Comparison of ENCODE assay signal across 10 cellular contexts in the genomic region with DNA sequence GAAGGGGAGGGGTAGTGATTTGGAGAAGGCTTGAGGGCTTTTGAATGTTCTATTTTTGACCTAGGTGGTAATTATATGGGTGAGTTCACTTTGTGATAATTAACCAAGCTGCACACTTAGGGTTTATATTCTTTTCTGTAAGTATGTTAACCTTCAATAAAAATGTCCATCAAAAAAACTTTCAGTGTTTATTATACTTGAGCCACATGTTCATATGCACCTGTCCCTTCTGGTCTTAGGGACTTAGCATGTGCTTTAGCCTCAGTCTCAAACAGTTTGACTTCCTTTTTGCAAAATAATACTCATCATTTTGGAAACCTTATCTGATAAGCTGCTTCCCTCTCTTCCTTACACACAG. TPM values are rescaled to one million over a fixed set of nuclear protein-coding genes. Genes with fewer than 3 reads are reported as not detected.
DNase-seq lines count a peak whose midpoint lies in the region; ATAC-seq, FAIRE-seq and TF ChIP-seq lines count a peak whose summit lies in the region.
"Had no signal": no experiment of that assay in that cellular context is flagged by ENCODE, and none has a peak within 500 bp of the region (broad histone marks: within the 10 kb centered on the region; RNA-seq: fewer than 3 reads in every experiment).

No MANE protein-coding gene starts in this region.

- H3K27ac Mint-ChIP-seq in stimulated activated naive B cell treated with anti-CD40 and anti-IgM and Interleukin-4, amounts not matched to agents 10 μg/mL and 1 μg/mL and 100 μg/mL, for 72 hours: peak overlapping the region; percentile 97
- H3K27ac Mint-ChIP-seq: CD8-positive, alpha-beta T cell had no signal

- no peak for ATAC-seq in gastroesophageal sphincter
- ATAC-seq in stimulated activated naive B cell treated with anti-CD40 and anti-IgM and Interleukin-4, amounts not matched to agents 10 μg/mL and 1 μg/mL and 100 μg/mL, for 72 hours (replicated peaks): peak; percentile 24 to 29
- no peak for ATAC-seq in GM19455 (IDR thresholded peaks at IDR 0.05; ENCODE audit: unreplicated experiment)
- ATAC-seq: CD8-positive, alpha-beta T cell had no signal

- no peaks in the 10 kb centered on the region for H3K36me3 ChIP-seq in gastroesophageal sphincter
- no peaks in the 10 kb centered on the region for H3K36me3 ChIP-seq in brain microvascular endothelial cell (replicated peaks)

- DNase-seq in GM18507 (ENCODE audit: extremely low spot score, insufficient read length, low read depth) (no peak), NCI-H1105 treated with DMSO at 0.1 percent for 48 hours (lab: John Stamatoyannopoulos, UW) (peak; percentile 67), brain microvascular endothelial cell (no peak), NCI-H2171 (lab: John Stamatoyannopoulos, UW) (no peak)
- no peak for DNase-seq in stimulated activated naive B cell treated with anti-CD40 and anti-IgM and Interleukin-4, amounts not matched to agents 10 μg/mL and 1 μg/mL and 100 μg/mL, for 72 hours
- DNase-seq in stimulated activated naive CD4-positive, alpha-beta T cell treated with Interleukin-2 at 50 U/mL for 16 hours (lab: John Stamatoyannopoulos, UW): no peak
- DNase-seq: CD8-positive, alpha-beta T cell had no signal

- in situ Hi-C loops in brain microvascular endothelial cell (cut with HindIII; ENCODE audit: low pct_ligation_motif_present, low sequenced_read_pairs): no loop called here

- H3K27me3 ChIP-seq in gastroesophageal sphincter: no peaks in the 10 kb centered on the region
- H3K27me3 ChIP-seq in brain microvascular endothelial cell (replicated peaks): no peaks in the 10 kb centered on the region

- peak; percentile 65 for FAIRE-seq in GM18507 (lab: Jason Lieb, UNC)

- H3K27ac ChIP-seq in gastroesophageal sphincter (peak overlapping the region; percentile 70 to 93 (median 80)), brain microvascular endothelial cell (no peak overlapping the region)

- H3K9me3 Mint-ChIP-seq in stimulated activated naive B cell treated with anti-CD40 and anti-IgM and Interleukin-4, amounts not matched to agents 10 μg/mL and 1 μg/mL and 100 μg/mL, for 72 hours: no peaks in the 10 kb centered on the region
- H3K9me3 Mint-ChIP-seq: CD8-positive, alpha-beta T cell had no signal

- no peak for TF ChIP-seq CTCF in gastroesophageal sphincter (IDR thresholded peaks at IDR 0.05)
- TF ChIP-seq CTCF in brain microvascular endothelial cell (IDR thresholded peaks at IDR 0.05; ENCODE audit: low read depth, low read length, missing control alignments): no peak

- TF ChIP-seq EP300 in gastroesophageal sphincter (IDR thresholded peaks at IDR 0.05): no peak

- H3K27me3 Mint-ChIP-seq in stimulated activated naive B cell treated with anti-CD40 and anti-IgM and Interleukin-4, amounts not matched to agents 10 μg/mL and 1 μg/mL and 100 μg/mL, for 72 hours: no peaks in the 10 kb centered on the region

- H3K4me3 ChIP-seq in gastroesophageal sphincter: no peak overlapping the region
- H3K4me3 ChIP-seq in brain microvascular endothelial cell (ENCODE audit: low read depth, low read length): no peak overlapping the region
- H3K4me3 ChIP-seq: skin epidermis had no signal

- H3K9me3 ChIP-seq in gastroesophageal sphincter: no peaks in the 10 kb centered on the region

- TF ChIP-seq POLR2A in gastroesophageal sphincter (IDR thresholded peaks at IDR 0.05): no peak

- peak overlapping the region; percentile 44 to 52 for H3K4me3 Mint-ChIP-seq in stimulated activated naive B cell treated with anti-CD40 and anti-IgM and Interleukin-4, amounts not matched to agents 10 μg/mL and 1 μg/mL and 100 μg/mL, for 72 hours
- H3K4me3 Mint-ChIP-seq: CD8-positive, alpha-beta T cell had no signal

- H3K4me1 ChIP-seq in gastroesophageal sphincter: peaks cover 26 to 84% (median 28%) of the 10 kb centered on the region in 3 donors

- peaks cover 45 to 79% of the 10 kb centered on the region in 2 donors for H3K4me1 Mint-ChIP-seq in stimulated activated naive B cell treated with anti-CD40 and anti-IgM and Interleukin-4, amounts not matched to agents 10 μg/mL and 1 μg/mL and 100 μg/mL, for 72 hours

- peaks cover 1 to 5% of the 10 kb centered on the region in 2 donors for H3K36me3 Mint-ChIP-seq in stimulated activated naive B cell treated with anti-CD40 and anti-IgM and Interleukin-4, amounts not matched to agents 10 μg/mL and 1 μg/mL and 100 μg/mL, for 72 hours
- H3K36me3 Mint-ChIP-seq: CD8-positive, alpha-beta T cell had no signal

RNA-seq across cellular contexts. Expression of a gene that starts 28.4 kb away (rescaled TPM):
- 10 to 100 TPM; 34.6 to 73.2 (median 56.2) TPM for total RNA-seq in gastroesophageal sphincter

Comparison
In these comparisons a context has a peak if more than half of its experiments do, and no peak if none do; other contexts are left out.
1. ATAC-seq: peak in stimulated activated naive B cell treated with anti-CD40 and anti-IgM and Interleukin-4, amounts not matched to agents 10 μg/mL and 1 μg/mL and 100 μg/mL, for 72 hours (2 of 2); none in gastroesophageal sphincter (single experiment) and GM19455 (single experiment).